ENCODE assay signal across 10 cellular contexts in the genomic region with DNA sequence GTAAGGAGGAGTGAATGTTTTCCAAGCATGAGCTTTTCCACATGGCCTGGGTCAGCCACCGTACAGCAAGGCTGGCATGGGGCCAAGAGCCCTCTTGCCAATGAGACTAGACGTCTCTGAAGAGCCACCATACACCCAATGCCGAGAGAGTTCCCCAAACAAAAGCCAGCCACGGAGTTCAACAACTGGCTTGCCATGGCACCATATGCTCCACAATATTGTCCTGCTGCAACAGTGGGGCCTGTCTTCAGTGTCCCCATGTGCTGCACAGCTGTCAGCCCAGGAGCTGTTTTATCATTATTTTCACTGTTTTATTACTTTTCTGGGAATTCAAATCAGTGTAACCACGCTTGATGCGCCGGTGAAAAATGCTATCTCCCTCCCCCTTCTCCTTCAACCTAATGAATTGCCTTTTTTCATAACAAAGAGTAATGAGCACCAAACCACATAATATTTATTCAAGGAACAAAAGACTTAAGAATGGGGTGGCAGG. TPM values are rescaled to one million over a fixed set of nuclear protein-coding genes. Genes with fewer than 3 reads are reported as not detected.
DNase-seq lines count a peak whose midpoint lies in the region; ATAC-seq and TF ChIP-seq lines count a peak whose summit lies in the region.
"Had no signal": no experiment of that assay in that cellular context is flagged by ENCODE, and none has a peak within 500 bp of the region (broad histone marks: within the 10 kb centered on the region; RNA-seq: fewer than 3 reads in every experiment).

No MANE protein-coding gene starts in this region.

- no peak overlapping the region for H3K23ac ChIP-seq in mesenchymal stem cell (ENCODE audit: low read length in 2 of 2)

- H4K8ac ChIP-seq in mesenchymal stem cell (ENCODE audit: low read length) = no peak overlapping the region

- H2BK15ac ChIP-seq in mesenchymal stem cell (ENCODE audit: low read depth, poor library complexity, severe bottlenecking) = peak overlapping the region; percentile 39

- H3K36me3 Mint-ChIP-seq in Caco-2 (ENCODE audit: insufficient read depth, unreplicated experiment) (peaks cover 11% of the 10 kb centered on the region), natural killer cell (no peaks in the 10 kb centered on the region)

- no TSS peak for BruUV-seq in Caco-2 (replicated peaks; lab: Mats Ljungman, UMichigan)

- CTCF ChIA-PET in Caco-2 (lab: Charles Lee) = no interaction called here

- H3K4me3 Mint-ChIP-seq in Caco-2 (ENCODE audit: unreplicated experiment) = no peak overlapping the region
- no peak overlapping the region for H3K4me3 Mint-ChIP-seq in natural killer cell
- H3K4me3 Mint-ChIP-seq: CD14-positive monocyte had no signal

- no peaks in the 10 kb centered on the region for H3K27me3 ChIP-seq in Caco-2 (replicated peaks; ENCODE audit: control insufficient read depth, insufficient read depth, low read length)
- no peaks in the 10 kb centered on the region for H3K27me3 ChIP-seq in mesenchymal stem cell (ENCODE audit: control insufficient read depth in 1 of 2, insufficient read depth in 1 of 2, low read length in 2 of 2)

- no peak overlapping the region for H3K4me3 ChIP-seq in Caco-2 (ENCODE audit: low read depth, low read length)
- H3K4me3 ChIP-seq in mesenchymal stem cell (ENCODE audit: insufficient read depth in 1 of 2, low read depth in 1 of 2, low read length in 2 of 2) = peak overlapping the region in 1 of 2 experiments; percentile 4
- H3K4me3 ChIP-seq: skin epidermis had no signal

- no peak overlapping the region for H2BK120ac ChIP-seq in mesenchymal stem cell (ENCODE audit: low read depth, low read length)

- H3K27ac ChIP-seq in mesenchymal stem cell (ENCODE audit: low read length, poor library complexity, severe bottlenecking) = no peak overlapping the region

- H2AK5ac ChIP-seq in mesenchymal stem cell (ENCODE audit: low read length, severe bottlenecking) = peak overlapping the region; percentile 68

- intact Hi-C loops in Caco-2 (cut with micrococcal nuclease; ENCODE audit: unreplicated experiment) (loop anchor here (2.0 to 5.0 kb wide), 4 partner anchors 25 to 398 kb away; no protein-coding TSS in a partner anchor), natural killer cell (cut with micrococcal nuclease) (no loop called here)

- peak overlapping the region in 1 of 2 experiments; percentile 5 for H3K14ac ChIP-seq in mesenchymal stem cell (ENCODE audit: low read length in 2 of 2)

- no peak overlapping the region for H3K18ac ChIP-seq in mesenchymal stem cell (ENCODE audit: low read depth in 1 of 2, low read length in 2 of 2)

- no peak overlapping the region for H2BK5ac ChIP-seq in mesenchymal stem cell (ENCODE audit: low read depth, low read length, poor library complexity, severe bottlenecking)

- POLR2A ChIA-PET in Caco-2 (lab: Charles Lee) = no interaction called here

- no peaks in the 10 kb centered on the region for H3K36me3 ChIP-seq in Caco-2 (ENCODE audit: control insufficient read depth, insufficient read depth, low read length)
- H3K36me3 ChIP-seq in mesenchymal stem cell (ENCODE audit: control insufficient read depth in 1 of 2, insufficient read depth in 2 of 2, low read depth in 1 of 2, low read length in 2 of 2) = no peaks in the 10 kb centered on the region

- H4K91ac ChIP-seq in mesenchymal stem cell (ENCODE audit: low read length) = no peak overlapping the region

- no peak overlapping the region for H3K9ac ChIP-seq in mesenchymal stem cell (ENCODE audit: low read length)

- H3K27me3 Mint-ChIP-seq in Caco-2 (ENCODE audit: insufficient read depth, unreplicated experiment) (no peaks in the 10 kb centered on the region), natural killer cell (ENCODE audit: low read depth in 2 of 2) (peaks cover 13 to 18% of the 10 kb centered on the region in 2 donors)

- H3K9me3 ChIP-seq in Caco-2 = no peaks in the 10 kb centered on the region
- no peaks in the 10 kb centered on the region for H3K9me3 ChIP-seq in mesenchymal stem cell (ENCODE audit: control insufficient read depth, low read length)

- WGBS in mesenchymal stem cell = 60% methylated on average over 7 of the region's 7 CpGs

- DNase-seq in Caco-2 (no peak), NCI-H2029 (lab: John Stamatoyannopoulos, UW) (peak; percentile 92), astrocyte of the hippocampus (ENCODE audit: low read depth, low spot score) (peak; percentile 64), mesenchymal stem cell (peak; percentile 42), natural killer cell (no peak), GM19240 (ENCODE audit: insufficient read length, low spot score) (no peak)

- H2BK12ac ChIP-seq in mesenchymal stem cell (ENCODE audit: low read length in 2 of 2) = peak overlapping the region in 1 of 2 experiments; percentile 24

- ATAC-seq in GM18861 (IDR thresholded peaks at IDR 0.05; ENCODE audit: unreplicated experiment) (no peak), natural killer cell (no peak), HG03457 (IDR thresholded peaks at IDR 0.05; ENCODE audit: unreplicated experiment) (no peak)

- H2AFZ ChIP-seq in mesenchymal stem cell (ENCODE audit: low read depth, low read length) = no peak overlapping the region

- no peak for TF ChIP-seq CTCF in Caco-2 (IDR thresholded peaks at IDR 0.05; ENCODE audit: insufficient read depth in 1 of 2, low read depth in 1 of 2, low read length in 1 of 2, severe bottlenecking in 1 of 2, unreplicated experiment in 1 of 2)
- no peak for TF ChIP-seq CTCF in natural killer cell (IDR thresholded peaks at IDR 0.05)

- H3K79me1 ChIP-seq in mesenchymal stem cell (replicated peaks; ENCODE audit: low read length, poor library complexity, severe bottlenecking) = peaks cover 15% of the 10 kb centered on the region

- H3K4me1 Mint-ChIP-seq in Caco-2 (ENCODE audit: low read depth, unreplicated experiment) (peaks cover 24% of the 10 kb centered on the region), natural killer cell (no peaks in the 10 kb centered on the region)

- H3K4me1 ChIP-seq in Caco-2 = peaks cover 70% of the 10 kb centered on the region
- peaks cover 8% of the 10 kb centered on the region for H3K4me1 ChIP-seq in mesenchymal stem cell (ENCODE audit: control insufficient read depth, insufficient read depth, low read depth, low read length)

- H3K4me2 ChIP-seq in mesenchymal stem cell (ENCODE audit: low read length, poor library complexity, severe bottlenecking) = no peak overlapping the region

- peak overlapping the region in 1 of 2 experiments; percentile 37 for H3K4ac ChIP-seq in mesenchymal stem cell (ENCODE audit: low read depth in 1 of 2, low read length in 2 of 2)

- peak overlapping the region; percentile 88 for H3K27ac Mint-ChIP-seq in Caco-2 (ENCODE audit: unreplicated experiment)
- no peak overlapping the region for H3K27ac Mint-ChIP-seq in natural killer cell

- H3K9me3 Mint-ChIP-seq in Caco-2 (ENCODE audit: unreplicated experiment) = no peaks in the 10 kb centered on the region
- H3K9me3 Mint-ChIP-seq in natural killer cell = no peaks in the 10 kb centered on the region
- H3K9me3 Mint-ChIP-seq: CD14-positive monocyte had no signal

RNA-seq across cellular contexts. Expression of a gene that starts 18.4 kb away (rescaled TPM):
- total RNA-seq in Caco-2 (2022) (12.1 TPM in 2 replicates), natural killer cell (1 to 10 TPM; 1.7 to 5.6 (median 2.8) TPM)
- polyA plus RNA-seq in mesenchymal stem cell (2013, experiment 1 of 2) = 2.5 TPM
- polyA plus RNA-seq in mesenchymal stem cell (2013, experiment 2 of 2) = 2.4 TPM

Comparison
In these comparisons a context has a peak if more than half of its experiments do, and no peak if none do; other contexts are left out.
1. DNase-seq: peak in NCI-H2029 (single experiment), astrocyte of the hippocampus (single experiment) and mesenchymal stem cell (single experiment); none in Caco-2 (0 of 2), natural killer cell (single experiment) and GM19240 (single experiment).